Comparison of ENCODE assay signal across 8 cellular contexts in the genomic region with DNA sequence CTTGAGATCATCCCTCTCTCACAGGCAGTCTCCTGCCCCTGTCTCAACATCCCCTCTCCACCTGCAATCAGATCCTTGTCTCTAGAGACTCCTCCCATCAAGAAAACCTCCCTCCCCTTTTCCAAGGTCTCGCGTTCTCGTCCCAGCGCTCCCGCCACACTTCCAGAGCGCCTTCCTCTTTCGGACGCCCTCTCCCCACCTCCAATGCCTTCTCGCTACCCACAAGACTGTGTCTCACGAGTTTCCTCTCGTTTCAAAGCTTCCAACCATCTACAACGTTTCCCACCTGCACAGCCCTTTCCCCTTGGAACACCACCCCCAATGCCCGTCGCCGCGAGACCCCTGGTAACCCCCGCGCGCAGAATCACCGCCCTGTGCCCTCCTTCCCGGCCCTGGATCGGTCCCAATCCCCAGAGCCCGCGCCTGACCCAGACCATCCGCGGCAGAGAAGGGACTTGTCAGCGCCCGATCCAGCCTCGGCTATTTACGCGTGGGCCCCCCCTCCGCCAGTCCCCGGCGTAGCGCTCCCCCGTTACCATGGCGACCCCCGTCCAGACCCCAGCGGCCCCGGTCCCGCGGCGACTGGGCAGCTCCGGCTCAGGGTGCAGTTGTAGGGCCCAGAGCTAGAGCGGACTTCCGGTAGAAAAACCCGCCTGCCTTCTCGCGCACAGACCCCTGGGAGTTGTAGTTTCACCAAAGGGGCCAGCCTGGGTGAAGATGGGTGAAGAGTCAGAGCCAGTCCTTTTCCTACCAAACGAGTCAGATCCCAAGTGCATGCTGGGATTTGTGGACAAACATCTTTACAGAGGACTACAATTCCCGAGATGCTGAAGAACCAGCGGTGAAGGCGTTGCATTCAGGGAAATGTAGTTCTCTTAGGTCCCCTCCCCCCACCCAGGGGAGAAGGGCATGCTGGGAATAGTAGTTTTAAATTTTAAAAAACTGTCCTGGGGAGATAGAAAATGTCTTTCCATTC. TPM values are rescaled to one million over a fixed set of nuclear protein-coding genes. Genes with fewer than 3 reads are reported as not detected.
DNase-seq lines count a peak whose midpoint lies in the region; TF ChIP-seq lines count a peak whose summit lies in the region.

TSS of gene AP2S1 (minus strand) at position 619 of the 976 bp plus-strand sequence. CDS start at position 539, 80 bp downstream.

- no peak within 1 kb of the TSS for H3K23ac ChIP-seq in H9 (ENCODE audit: insufficient read length, low read depth, low read length)

- no CpG with 5 or more reads among the region's 53 CpGs for WGBS in H9 (ENCODE audit: extremely low coverage, insufficient read length, low lambda C conversion rate)

- H3K4me1 Mint-ChIP-seq in H9 (peaks cover 11 to 14% of the 10 kb centered on the region in 2 experiments), nephron (peaks cover 19% of the 10 kb centered on the region)
- peaks cover 19% of the 10 kb centered on the region for H3K4me1 Mint-ChIP-seq in stimulated activated naive CD8-positive, alpha-beta T cell treated with anti-CD3 and anti-CD28 coated beads, Interleukin-15, Interleukin-2, amounts not matched to agents 100 ng/mL and 50 ng/mL, for 24 hours (ENCODE audit: low read depth)

- H3K4me2 ChIP-seq in H9 (ENCODE audit: insufficient read depth, insufficient read length, low read length): peak within 1 kb of the TSS; percentile 78

- no peak within 1 kb of the TSS for H4K91ac ChIP-seq in H9 (ENCODE audit: insufficient read length, low read depth, low read length)

- peak within 1 kb of the TSS; percentile 13 for H4K5ac ChIP-seq in H9 (ENCODE audit: insufficient read length, low read depth, low read length)

- H3K27me3 Mint-ChIP-seq in H9 (ENCODE audit: low read depth) (peaks cover 13% of the 10 kb centered on the region), nephron (ENCODE audit: low read depth) (no peaks in the 10 kb centered on the region)
- no peaks in the 10 kb centered on the region for H3K27me3 Mint-ChIP-seq in stimulated activated naive CD8-positive, alpha-beta T cell treated with anti-CD3 and anti-CD28 coated beads, Interleukin-15, Interleukin-2, amounts not matched to agents 100 ng/mL and 50 ng/mL, for 24 hours

- H3K18ac ChIP-seq in H9 (ENCODE audit: insufficient read length, low read depth, low read length): peak within 1 kb of the TSS; percentile 85

- H3K4me3 ChIP-seq in MG63 (peak within 1 kb of the TSS; percentile 93), fibroblast of the aortic adventitia (ENCODE audit: low read depth, low read length) (peak within 1 kb of the TSS; percentile 96)

- H2BK12ac ChIP-seq in H9 (ENCODE audit: insufficient read length, low read depth, low read length): no peak within 1 kb of the TSS

- H4K8ac ChIP-seq in H9 (replicated peaks; ENCODE audit: insufficient read length, low read depth, low read length): no peak within 1 kb of the TSS

- H3K4me3 Mint-ChIP-seq in H9 (peak within 1 kb of the TSS; percentile 92 to 99), nephron (peak within 1 kb of the TSS; percentile 90 to 97 (median 95))
- H3K4me3 Mint-ChIP-seq in stimulated activated naive CD8-positive, alpha-beta T cell treated with anti-CD3 and anti-CD28 coated beads, Interleukin-15, Interleukin-2, amounts not matched to agents 100 ng/mL and 50 ng/mL, for 24 hours: peak within 1 kb of the TSS; percentile 93

- peaks cover 26% of the 10 kb centered on the region for H3K36me3 ChIP-seq in MG63

- H3K9me3 Mint-ChIP-seq in H9: no peaks in the 10 kb centered on the region
- no peaks in the 10 kb centered on the region for H3K9me3 Mint-ChIP-seq in nephron
- no peaks in the 10 kb centered on the region for H3K9me3 Mint-ChIP-seq in stimulated activated naive CD8-positive, alpha-beta T cell treated with anti-CD3 and anti-CD28 coated beads, Interleukin-15, Interleukin-2, amounts not matched to agents 100 ng/mL and 50 ng/mL, for 24 hours

- H3K56ac ChIP-seq in H9 (ENCODE audit: insufficient read length, low read depth, low read length): no peak within 1 kb of the TSS

- H3K4me1 ChIP-seq in H9 (ENCODE audit: insufficient read depth, low read length): no peaks in the 10 kb centered on the region

- no peak within 1 kb of the TSS for H3K4ac ChIP-seq in H9 (ENCODE audit: low read depth, low read length)

- H2BK5ac ChIP-seq in H9 (ENCODE audit: insufficient read length, low read length): no peak within 1 kb of the TSS

- no peaks in the 10 kb centered on the region for H4K20me1 ChIP-seq in H9 (ENCODE audit: control insufficient read depth, insufficient read depth, insufficient read length)

- TF ChIP-seq CTCF in H9 (conservative IDR thresholded peaks at IDR 0.05): no peak
- no peak for TF ChIP-seq CTCF in fibroblast of the aortic adventitia (IDR thresholded peaks at IDR 0.05; ENCODE audit: insufficient read depth, low read length)
- TF ChIP-seq CTCF in nephron (IDR thresholded peaks at IDR 0.05; ENCODE audit: unreplicated experiment in 3 of 3): no peak

- no peaks in the 10 kb centered on the region for H3K79me1 ChIP-seq in H9 (ENCODE audit: insufficient read depth, low read depth, low read length, poor library complexity, severe bottlenecking)

- no peak within 1 kb of the TSS for H2BK120ac ChIP-seq in H9 (ENCODE audit: low read depth, low read length, poor library complexity, severe bottlenecking)

- no peak within 1 kb of the TSS for H2BK20ac ChIP-seq in H9 (ENCODE audit: low read depth, low read length, poor library complexity, severe bottlenecking)

- peak within 1 kb of the TSS; percentile 99 for H3K27ac Mint-ChIP-seq in H9
- peak within 1 kb of the TSS; percentile 94 to 98 (median 95) for H3K27ac Mint-ChIP-seq in nephron
- H3K27ac Mint-ChIP-seq in stimulated activated naive CD8-positive, alpha-beta T cell treated with anti-CD3 and anti-CD28 coated beads, Interleukin-15, Interleukin-2, amounts not matched to agents 100 ng/mL and 50 ng/mL, for 24 hours: peak within 1 kb of the TSS; percentile 89

- H3K23me2 ChIP-seq in H9 (ENCODE audit: insufficient read length, low read depth, low read length, poor library complexity, severe bottlenecking): peaks cover 4% of the 10 kb centered on the region

- no peak within 1 kb of the TSS for H2BK15ac ChIP-seq in H9 (ENCODE audit: low read depth, low read length)

- H3K9me3 ChIP-seq in H9 (ENCODE audit: control insufficient read depth, low read depth, low read length) (no peaks in the 10 kb centered on the region), MG63 (no peaks in the 10 kb centered on the region)

- DNase-seq in ELR (ENCODE audit: low read depth) (peak; percentile 99), H9 (peak; percentile 99), MG63 (peak; percentile 99), SHP77 treated with DMSO at 0.1 percent for 48 hours (lab: John Stamatoyannopoulos, UW) (peak; percentile 97), fibroblast of the aortic adventitia (ENCODE audit: low read depth) (peak; percentile 99)
- DNase-seq in activated effector memory CD4-positive, alpha-beta T cell treated with anti-CD3 and anti-CD28 coated beads, Interleukin-2, amount 50 U/mL, for 16 hours: peak; percentile 97

- peak within 1 kb of the TSS; percentile 57 for H3K27ac ChIP-seq in H9 (ENCODE audit: insufficient read length, low read depth, low read length)

- no peak within 1 kb of the TSS for H3T11ph ChIP-seq in H9 (ENCODE audit: low read length)

- H3K9ac ChIP-seq in H9 (ENCODE audit: extremely low read depth, insufficient read length, low read length): peak within 1 kb of the TSS; percentile 96

- no peaks in the 10 kb centered on the region; the same call in 1 of the 2 replicates for H3K79me2 ChIP-seq in H9 (ENCODE audit: insufficient read depth, low read length)

- H3K27me3 ChIP-seq in H9 (ENCODE audit: insufficient read depth, low read length): peaks cover 2% of the 10 kb centered on the region; the same call in 1 of the 2 replicates
- H3K27me3 ChIP-seq in MG63: no peaks in the 10 kb centered on the region

- H3K36me3 Mint-ChIP-seq in H9 (ENCODE audit: insufficient read depth in 1 of 3, low read depth in 3 of 3) (peaks cover 7 to 14% (median 13%) of the 10 kb centered on the region in 3 experiments; a peak in 6 of 7 replicates), nephron (ENCODE audit: low read depth) (peaks cover 10% of the 10 kb centered on the region)
- H3K36me3 Mint-ChIP-seq in stimulated activated naive CD8-positive, alpha-beta T cell treated with anti-CD3 and anti-CD28 coated beads, Interleukin-15, Interleukin-2, amounts not matched to agents 100 ng/mL and 50 ng/mL, for 24 hours (ENCODE audit: low read depth): no peaks in the 10 kb centered on the region

- peak within 1 kb of the TSS; percentile 91; the same call in 1 of the 2 replicates for H3K14ac ChIP-seq in H9 (ENCODE audit: insufficient read depth, low read length)

- peak within 1 kb of the TSS; percentile 9 for H2AFZ ChIP-seq in H9 (ENCODE audit: low read length)

- no peak within 1 kb of the TSS for H2AK5ac ChIP-seq in H9 (ENCODE audit: insufficient read length, low read length)

RNA-seq across cellular contexts. Expression of gene AP2S1, which starts in this region (rescaled TPM):
- total RNA-seq in H9 (2021): 193 and 200 TPM in 2 replicates
- 216 and 390 TPM in 2 replicates for total RNA-seq in MG63 (2014; rRNA removed; shearing (Covaris generic); ENCODE audit: low replicate concordance)
- total RNA-seq in fibroblast of the aortic adventitia (ENCODE audit: low replicate concordance): 113 and 159 TPM in 2 replicates

Comparison
In these comparisons a context has a peak if more than half of its experiments do, and no peak if none do; other contexts are left out.
1. Peak in every context shown above with its lines: DNase-seq, H3K4me3 ChIP-seq and H3K27ac ChIP-seq.